Comparison of ENCODE assay signal across 17 cellular contexts in genomic region chr1:180254854-180255253, GRCh38. TPM values are rescaled to one million over a fixed set of nuclear protein-coding genes. Genes with fewer than 3 reads are reported as not detected.
DNase-seq lines count a peak whose midpoint lies in the region; ATAC-seq lines count a peak whose summit lies in the region.
"Had no signal": no experiment of that assay in that cellular context is flagged by ENCODE, and none has a peak within 500 bp of the region (broad histone marks: within the 10 kb centered on the region; RNA-seq: fewer than 3 reads in every experiment).

No MANE protein-coding gene starts in this region.

- H3K27ac ChIP-seq in BLaER1 (no peak overlapping the region), SJSA1 (peak overlapping the region; percentile 41), GM23248 (no peak overlapping the region)

- H3K4me1 ChIP-seq in BLaER1, result peaks cover 14% of the 10 kb centered on the region
- H3K4me1 ChIP-seq in SJSA1 (replicated peaks), result peaks cover 57% of the 10 kb centered on the region
- H3K4me1 ChIP-seq in GM23248 (ENCODE audit: insufficient read depth), result no peaks in the 10 kb centered on the region

- H3K36me3 ChIP-seq in BLaER1 (no peaks in the 10 kb centered on the region), SJSA1 (no peaks in the 10 kb centered on the region), GM23248 (ENCODE audit: low read depth) (no peaks in the 10 kb centered on the region)

- H3K4me3 ChIP-seq in BLaER1, result no peak overlapping the region
- no peak overlapping the region for H3K4me3 ChIP-seq in SJSA1
- no peak overlapping the region for H3K4me3 ChIP-seq in GM23248

- no peaks in the 10 kb centered on the region for H3K9me2 ChIP-seq in GM23248 (ENCODE audit: insufficient read depth)

- intact Hi-C loops in left colon (cut with DNase I, micrococcal nuclease), result loop anchor here in 1 of 2 donors (5.0 kb wide), 1 partner anchor 222 kb away; no protein-coding TSS in a partner anchor

- H3K79me2 ChIP-seq in GM23248 (ENCODE audit: insufficient read depth), result no peaks in the 10 kb centered on the region

- WGBS in GM23248 (ENCODE audit: low coverage in 1 of 2, low lambda C conversion rate in 2 of 2, missing lambda C conversion rate in 2 of 2), 2 experiments, result 89 to 90% methylated on average over 11 of the region's 11 CpGs

- H4K20me1 ChIP-seq in BLaER1 (peaks cover 5% of the 10 kb centered on the region; the same call in 1 of the 2 replicates), GM23248 (ENCODE audit: insufficient read depth) (no peaks in the 10 kb centered on the region)

- no peak overlapping the region for H3K9ac ChIP-seq in BLaER1
- H3K9ac ChIP-seq in GM23248, result no peak overlapping the region

- no peak overlapping the region for H2AFZ ChIP-seq in GM23248

- H3K4me2 ChIP-seq in BLaER1 (peak overlapping the region; percentile 42), GM23248 (ENCODE audit: unreplicated experiment) (no peak overlapping the region)

- ATAC-seq in left colon, result no peak

- no peaks in the 10 kb centered on the region for H3K27me3 ChIP-seq in BLaER1
- no peaks in the 10 kb centered on the region for H3K27me3 ChIP-seq in SJSA1 (replicated peaks)
- H3K27me3 ChIP-seq in GM23248 (replicated peaks; ENCODE audit: insufficient read depth), result no peaks in the 10 kb centered on the region

- DNase-seq in SJSA1 (ENCODE audit: low read depth in 1 of 2, low spot score in 2 of 2) (peak; percentile 89 to 94), islet precursor cell (peak; percentile 48), retina (peak; percentile 68), activated gamma-delta T cell (lab: John Stamatoyannopoulos, UW) (no peak), left colon (no peak), GM23248 (no peak)
- DNase-seq: 8988T, AML-193, DMS53, GDM1, Kasumi-1, NCI-H1694 treated with DMSO at 0.1 percent for 48 hours, NCI-H446, OCI-M1 had no signal

- in situ Hi-C loops in GM23248 (cut with MboI), result loop anchor here (10.0 kb wide), 1 partner anchor 220 kb away; no protein-coding TSS in a partner anchor

- H3F3A ChIP-seq in GM23248 (ENCODE audit: insufficient read depth), result no peaks in the 10 kb centered on the region

- no peaks in the 10 kb centered on the region for H3K9me3 ChIP-seq in BLaER1
- no peaks in the 10 kb centered on the region for H3K9me3 ChIP-seq in SJSA1 (replicated peaks)
- H3K9me3 ChIP-seq in GM23248 (ENCODE audit: low read depth), result no peaks in the 10 kb centered on the region

RNA-seq across cellular contexts. Expression of gene LHX4, which starts 24.8 kb away (rescaled TPM):
- total RNA-seq in SJSA1 (2014; rRNA removed; shearing (Covaris generic)), result 4.6 and 6.4 TPM in 2 replicates
- 1 to 10 TPM in 1 of 2 donors, under 1 TPM in 1; 0.58 to 1.7 TPM for total RNA-seq in left colon
- total RNA-seq in GM23248 (2014; rRNA removed; shearing (Covaris generic)), result not detected in 2 replicates
- 0.28 and 0.30 TPM in 2 replicates for polyA plus RNA-seq in GM23248 (2016; fragmentation: Nextera tagmentation; extraction: Ambion mirVana)
- total RNA-seq: MCF 10A had no signal
- polyA plus RNA-seq: CD14-positive monocyte had no signal

Comparison
In these comparisons a context has a peak if more than half of its experiments do, and no peak if none do; other contexts are left out.
1. DNase-seq: peak in SJSA1 (2 of 2), islet precursor cell (single experiment) and retina (single experiment); none in activated gamma-delta T cell (single experiment), left colon (0 of 2) and GM23248 (single experiment).